1 cellular context compared by ENCODE assay signal in genomic region chr19:16193466-16193865, GRCh38.
TF ChIP-seq lines count a peak whose summit lies in the region.

No MANE protein-coding gene starts in this region.

TF ChIP-seq in H1, 55 proteins besides CTCF, POLR2A, EP300 and RAD21:
- TF ChIP-seq, protein P1, sequence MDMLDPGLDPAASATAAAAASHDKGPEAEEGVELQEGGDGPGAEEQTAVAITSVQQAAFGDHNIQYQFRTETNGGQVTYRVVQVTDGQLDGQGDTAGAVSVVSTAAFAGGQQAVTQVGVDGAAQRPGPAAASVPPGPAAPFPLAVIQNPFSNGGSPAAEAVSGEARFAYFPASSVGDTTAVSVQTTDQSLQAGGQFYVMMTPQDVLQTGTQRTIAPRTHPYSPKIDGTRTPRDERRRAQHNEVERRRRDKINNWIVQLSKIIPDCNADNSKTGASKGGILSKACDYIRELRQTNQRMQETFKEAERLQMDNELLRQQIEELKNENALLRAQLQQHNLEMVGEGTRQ (IDR thresholded peaks at IDR 0.05; ENCODE audit: low read length): no peak
- peak; percentile 46; the same call in 1 of the 2 replicates for TF ChIP-seq POLR2AphosphoS5 (IDR thresholded peaks at IDR 0.05; ENCODE audit: low read depth, low read length)
